3 cellular contexts compared by ENCODE assay signal in the genomic region with DNA sequence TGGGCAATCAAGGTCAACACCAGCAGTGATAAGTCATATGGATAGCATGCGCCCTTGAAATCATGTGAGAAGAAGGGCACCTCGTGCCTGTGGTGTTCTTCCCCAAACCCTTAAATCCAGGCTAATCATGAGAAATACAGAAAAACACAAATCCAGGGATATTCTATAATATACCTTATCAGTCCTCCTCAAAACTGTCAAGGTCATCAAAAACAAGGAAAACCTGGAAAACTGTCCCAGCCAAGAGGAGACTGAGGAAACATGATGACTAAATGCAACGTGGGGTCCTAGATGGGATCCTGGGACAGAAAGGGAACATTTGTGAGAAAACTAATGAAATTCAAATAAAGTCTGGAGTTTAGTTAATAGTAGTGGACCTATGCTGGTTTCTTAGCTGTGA.
A peak's percentile ranks its signal among the peaks of the same experiment; 100 is the strongest.
TF ChIP-seq lines count a peak whose summit lies in the region.

No MANE protein-coding gene starts in this region.

TF ChIP-seq in HepG2, 621 proteins besides CTCF, POLR2A, EP300 and RAD21:
- TF ChIP-seq MAFK (conservative IDR thresholded peaks at IDR 0.05 in 1 of 2, IDR thresholded peaks at IDR 0.05 in 1 of 2; ENCODE audit: low read length in 2 of 2) (peak; percentile 24 to 64; a peak in 3 of 4 replicates), MAFF (IDR thresholded peaks at IDR 0.05; ENCODE audit: low read depth, low read length) (peak; percentile 33; the same call in 1 of the 2 replicates), TBX2 (CRISPR knock-in tag; IDR thresholded peaks at IDR 0.05; ENCODE audit: borderline replicate concordance) (no peak)
TF ChIP-seq in HepG2: peak in this region for 2.

TF ChIP-seq in A549, 52 proteins besides CTCF, POLR2A, EP300 and RAD21:
- TF ChIP-seq MAZ (IDR thresholded peaks at IDR 0.05; ENCODE audit: borderline replicate concordance, low read depth, low read length) (no peak), MAFK (IDR thresholded peaks at IDR 0.05; ENCODE audit: partially characterized antibody) (peak; percentile 68)

TF ChIP-seq in IMR-90, 13 proteins besides CTCF, POLR2A, EP300 and RAD21:
- TF ChIP-seq BHLHE40 (IDR thresholded peaks at IDR 0.05; ENCODE audit: low read depth, low read length) (no peak), MAFK (IDR thresholded peaks at IDR 0.05; ENCODE audit: low read depth, low read length) (peak; percentile 58)
